7 cellular contexts compared by ENCODE assay signal in the genomic region with DNA sequence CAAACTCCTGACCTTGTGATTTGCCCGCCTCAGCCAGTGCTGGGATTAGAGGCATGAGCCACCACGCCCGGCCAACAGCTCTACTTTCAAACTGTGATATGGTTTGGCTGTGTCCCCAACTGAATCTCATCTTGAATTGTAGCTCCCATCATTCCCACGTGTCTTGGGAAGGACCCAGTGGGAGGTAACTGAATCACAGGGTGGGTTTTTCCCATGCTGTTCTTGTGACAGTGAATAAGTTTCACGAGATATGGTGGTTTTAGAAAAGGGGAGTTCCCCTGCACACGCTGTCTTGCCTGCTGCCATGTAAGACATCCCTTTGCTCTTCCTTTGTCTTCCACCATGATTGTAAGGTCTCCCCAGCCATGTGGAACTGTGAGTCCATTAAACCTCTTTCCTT. TPM values are rescaled to one million over a fixed set of nuclear protein-coding genes. Genes with fewer than 3 reads are reported as not detected.
"Had no signal": no experiment of that assay in that cellular context is flagged by ENCODE, and none has a peak within 500 bp of the region (broad histone marks: within the 10 kb centered on the region; RNA-seq: fewer than 3 reads in every experiment).

No MANE protein-coding gene starts in this region.

RNA-seq across cellular contexts. Expression of gene CACNG2, which starts 54.0 kb away (rescaled TPM):
- total RNA-seq: GM23248, H4, H7, HepG2, HFFc6, HT1080 had no signal
- polyA plus RNA-seq: GM23248, HepG2, IgD-negative memory B cell had no signal
